ENCODE assay signal across 22 cellular contexts in genomic region chr4:33477715-33478114, GRCh38.
"Had no signal": no experiment of that assay in that cellular context is flagged by ENCODE, and none has a peak within 500 bp of the region (broad histone marks: within the 10 kb centered on the region; RNA-seq: fewer than 3 reads in every experiment).

No MANE protein-coding gene starts in this region.

- FAIRE-seq: endometrium, frontal cortex had no signal

- H3K4me1 ChIP-seq: heart left ventricle, psoas muscle, spleen, stomach, transverse colon had no signal

- H3K27me3 ChIP-seq: heart left ventricle, spleen, stomach, transverse colon had no signal

- H3K36me3 ChIP-seq: heart left ventricle, spleen, stomach, thoracic aorta, transverse colon had no signal

- H3K27ac ChIP-seq: heart left ventricle, psoas muscle, spleen, stomach, thoracic aorta, transverse colon had no signal

- DNase-seq: effector memory CD4-positive, alpha-beta T cell; heart left ventricle; hippocampal formation; left colon; left ventricle myocardium superior; mesenchymal stem cell; midbrain; psoas muscle; spleen; stimulated activated CD4-positive, alpha-beta T cell treated with anti-CD3 and anti-CD28 coated beads, Interleukin-15, amount 100 ng/mL, for 24 hours; stimulated activated CD4-positive, alpha-beta T cell treated with anti-CD3 and anti-CD28 coated beads, Interleukin-1b, Interleukin-23, amount 100 ng/mL, for 48 hours; stimulated activated CD4-positive, alpha-beta T cell treated with anti-CD3 and anti-CD28 coated beads, Interleukin-4, amount 100 ng/mL, for 4 hours; stimulated activated naive B cell treated with anti-CD40 and anti-IgM and Interleukin-4, amounts not matched to agents 10 μg/mL and 1 μg/mL and 100 μg/mL, for 72 hours; stomach; substantia nigra; transverse colon had no signal

- H3K9me3 ChIP-seq: psoas muscle, stomach, thoracic aorta, transverse colon had no signal

- ATAC-seq: esophagus mucosa; heart left ventricle; left colon; left ventricle myocardium superior; psoas muscle; sciatic nerve; stimulated activated naive B cell treated with anti-CD40 and anti-IgM and Interleukin-4, amounts not matched to agents 10 μg/mL and 1 μg/mL and 100 μg/mL, for 72 hours had no signal

- H3K4me3 ChIP-seq: heart left ventricle, lung, psoas muscle, spleen, stomach, thoracic aorta, transverse colon had no signal
